In genomic region chr7:23524473-23524872, GRCh38 we compare ENCODE assay signal across 15 cellular contexts. TPM values are rescaled to one million over a fixed set of nuclear protein-coding genes. Genes with fewer than 3 reads are reported as not detected.
A peak's percentile ranks its signal among the peaks of the same experiment; 100 is the strongest.
DNase-seq lines count a peak whose midpoint lies in the region; ATAC-seq lines count a peak whose summit lies in the region.
"Had no signal": no experiment of that assay in that cellular context is flagged by ENCODE, and none has a peak within 500 bp of the region (broad histone marks: within the 10 kb centered on the region; RNA-seq: fewer than 3 reads in every experiment).

No MANE protein-coding gene starts in this region.

- H3K9me3 ChIP-seq in Karpas-422 (ENCODE audit: low read length), result no peaks in the 10 kb centered on the region
- H3K9me3 ChIP-seq: gastrocnemius medialis, spleen, thyroid gland had no signal

- peak overlapping the region; percentile 31 for H3K4me3 Mint-ChIP-seq in activated T-cell treated with anti-CD3 and anti-CD28 coated beads, Interleukin-2, amount 50 U/mL, for 4 hours
- H3K4me3 Mint-ChIP-seq in activated naive CD8-positive, alpha-beta T cell, result peak overlapping the region; percentile 47
- H3K4me3 Mint-ChIP-seq in stimulated activated effector memory CD8-positive, alpha-beta T cell treated with anti-CD3 and anti-CD28 coated beads, Interleukin-12 subunit alpha, Interleukin-12 subunit beta, amount 100 ng/mL, for 72 hours, result peak overlapping the region; percentile 21
- H3K4me3 Mint-ChIP-seq: CD14-positive monocyte had no signal

- no peak overlapping the region for H3K27ac ChIP-seq in Karpas-422 (ENCODE audit: low read length)
- H3K27ac ChIP-seq: gastrocnemius medialis, spleen, thyroid gland had no signal

- H3K4me1 Mint-ChIP-seq in activated T-cell treated with anti-CD3 and anti-CD28 coated beads, Interleukin-2, amount 50 U/mL, for 4 hours (ENCODE audit: low read depth), result peaks cover 76% of the 10 kb centered on the region
- H3K4me1 Mint-ChIP-seq in activated naive CD8-positive, alpha-beta T cell (ENCODE audit: low read depth), result peaks cover 79% of the 10 kb centered on the region
- H3K4me1 Mint-ChIP-seq in stimulated activated effector memory CD8-positive, alpha-beta T cell treated with anti-CD3 and anti-CD28 coated beads, Interleukin-12 subunit alpha, Interleukin-12 subunit beta, amount 100 ng/mL, for 72 hours, result peaks cover 62% of the 10 kb centered on the region

- no peak for DNase-seq in activated T-cell treated with anti-CD3 and anti-CD28 coated beads, Interleukin-2, amount 50 U/mL, for 4 hours
- no peak for DNase-seq in activated T-cell treated with anti-CD3 and anti-CD28 coated beads for 4 hours
- DNase-seq in Karpas-422, result peak; percentile 24
- DNase-seq in stimulated activated effector memory CD8-positive, alpha-beta T cell treated with anti-CD3 and anti-CD28 coated beads, Interleukin-12 subunit alpha, Interleukin-12 subunit beta, amount 100 ng/mL, for 72 hours (ENCODE audit: low spot score in 2 of 2), result no peak
- DNase-seq: gastrocnemius medialis, mesenchymal stem cell, NCI-H345, spleen, thyroid gland had no signal

- no peaks in the 10 kb centered on the region for H3K9me2 ChIP-seq in Karpas-422 (replicated peaks; ENCODE audit: insufficient read depth, low read length)

- peaks cover 58% of the 10 kb centered on the region for H3K36me3 ChIP-seq in Karpas-422 (ENCODE audit: insufficient read depth, low read length)

- H4K20me1 ChIP-seq in Karpas-422 (ENCODE audit: insufficient read depth, low read depth, low read length), result peaks cover 64% of the 10 kb centered on the region

- no peak overlapping the region for H3K4me3 ChIP-seq in Karpas-422 (ENCODE audit: low read length)
- H3K4me3 ChIP-seq: gastrocnemius medialis, spleen, thyroid gland had no signal

- no peaks in the 10 kb centered on the region for H3K27me3 Mint-ChIP-seq in activated T-cell treated with anti-CD3 and anti-CD28 coated beads, Interleukin-2, amount 50 U/mL, for 4 hours (ENCODE audit: low read depth)
- H3K27me3 Mint-ChIP-seq in activated naive CD8-positive, alpha-beta T cell, result no peaks in the 10 kb centered on the region

- peaks cover 27% of the 10 kb centered on the region for H3K36me3 Mint-ChIP-seq in activated T-cell treated with anti-CD3 and anti-CD28 coated beads, Interleukin-2, amount 50 U/mL, for 4 hours (ENCODE audit: insufficient read depth)
- peaks cover under 1% of the 10 kb centered on the region for H3K36me3 Mint-ChIP-seq in activated naive CD8-positive, alpha-beta T cell
- H3K36me3 Mint-ChIP-seq in stimulated activated effector memory CD8-positive, alpha-beta T cell treated with anti-CD3 and anti-CD28 coated beads, Interleukin-12 subunit alpha, Interleukin-12 subunit beta, amount 100 ng/mL, for 72 hours, result peaks cover 76% of the 10 kb centered on the region

- H3K27ac Mint-ChIP-seq in activated naive CD8-positive, alpha-beta T cell, result peak overlapping the region; percentile 72
- H3K27ac Mint-ChIP-seq in stimulated activated effector memory CD8-positive, alpha-beta T cell treated with anti-CD3 and anti-CD28 coated beads, Interleukin-12 subunit alpha, Interleukin-12 subunit beta, amount 100 ng/mL, for 72 hours, result peak overlapping the region; percentile 26

- H3K9ac ChIP-seq in Karpas-422 (ENCODE audit: low read length), result no peak overlapping the region

- peaks cover 37% of the 10 kb centered on the region for H3K4me1 ChIP-seq in Karpas-422 (ENCODE audit: low read length)

- H3K9me3 Mint-ChIP-seq in activated T-cell treated with anti-CD3 and anti-CD28 coated beads, Interleukin-2, amount 50 U/mL, for 4 hours, result no peaks in the 10 kb centered on the region
- no peaks in the 10 kb centered on the region for H3K9me3 Mint-ChIP-seq in activated naive CD8-positive, alpha-beta T cell (ENCODE audit: low read depth)
- H3K9me3 Mint-ChIP-seq in stimulated activated effector memory CD8-positive, alpha-beta T cell treated with anti-CD3 and anti-CD28 coated beads, Interleukin-12 subunit alpha, Interleukin-12 subunit beta, amount 100 ng/mL, for 72 hours, result no peaks in the 10 kb centered on the region
- H3K9me3 Mint-ChIP-seq: CD14-positive monocyte, neural crest cell had no signal

- H3K79me2 ChIP-seq in Karpas-422 (ENCODE audit: low read length), result peaks cover 99% of the 10 kb centered on the region

- no peak overlapping the region for H3K4me2 ChIP-seq in Karpas-422 (ENCODE audit: low read depth, low read length, poor library complexity, severe bottlenecking)

- no peak overlapping the region for H2AFZ ChIP-seq in Karpas-422 (ENCODE audit: low read length)

- peak in 1 of 2 donors; percentile 9 for ATAC-seq in activated T-cell treated with anti-CD3 and anti-CD28 coated beads, Interleukin-2, amount 50 U/mL, for 4 hours
- ATAC-seq in stimulated activated effector memory CD8-positive, alpha-beta T cell treated with anti-CD3 and anti-CD28 coated beads, Interleukin-12 subunit alpha, Interleukin-12 subunit beta, amount 100 ng/mL, for 72 hours, result no peak
- ATAC-seq in HG03521 (IDR thresholded peaks at IDR 0.05; ENCODE audit: unreplicated experiment) (no peak), HG02981 (IDR thresholded peaks at IDR 0.05; ENCODE audit: unreplicated experiment) (no peak), HG03025 (IDR thresholded peaks at IDR 0.05; ENCODE audit: low FRiP score, unreplicated experiment) (no peak)
- ATAC-seq: gastrocnemius medialis had no signal

- no peaks in the 10 kb centered on the region for H3K27me3 ChIP-seq in Karpas-422 (ENCODE audit: low read length)
- H3K27me3 ChIP-seq: gastrocnemius medialis, spleen, thyroid gland had no signal

RNA-seq across cellular contexts. Expression of gene TRA2A, which starts 7.3 kb away (rescaled TPM):
- 10 to 100 TPM; 73.3 to 82.8 (median 74.5) TPM for total RNA-seq in activated T-cell treated with anti-CD3 and anti-CD28 coated beads, Interleukin-2, amount 50 U/mL, for 4 hours
- 34.3 and 34.5 TPM in 2 replicates for total RNA-seq in Karpas-422 (2014; rRNA removed; shearing (Covaris generic); ENCODE audit: low replicate concordance)

RNA-seq across cellular contexts. Expression of gene IGF2BP3, which starts 54.2 kb away (rescaled TPM):
- total RNA-seq in activated T-cell treated with anti-CD3 and anti-CD28 coated beads, Interleukin-2, amount 50 U/mL, for 4 hours, result under 1 TPM; 0.32 to 0.86 (median 0.43) TPM
- 61.5 and 120 TPM in 2 replicates for total RNA-seq in Karpas-422 (2014; rRNA removed; shearing (Covaris generic); ENCODE audit: low replicate concordance)

Comparison
In these comparisons a context has a peak if more than half of its experiments do, and no peak if none do; other contexts are left out.
1. RNA of gene IGF2BP3, which starts 54.2 kb away (total RNA-seq): 61.5 to 120 TPM in Karpas-422; 0.32 to 0.86 TPM in activated T-cell treated with anti-CD3 and anti-CD28 coated beads, Interleukin-2, amount 50 U/mL, for 4 hours; every median in the first group is over 10 times any median in the second.
2. Peak in every context shown above with its lines, with median percentiles within 50 percentile points of each other: H3K4me3 Mint-ChIP-seq.